In genomic region chr9:114612272-114612923, GRCh38 we compare ENCODE assay signal across 9 cellular contexts. TPM values are rescaled to one million over a fixed set of nuclear protein-coding genes. Genes with fewer than 3 reads are reported as not detected.
A peak's percentile ranks its signal among the peaks of the same experiment; 100 is the strongest.
DNase-seq lines count a peak whose midpoint lies in the region; ATAC-seq and TF ChIP-seq lines count a peak whose summit lies in the region.
"Had no signal": no experiment of that assay in that cellular context is flagged by ENCODE, and none has a peak within 500 bp of the region (broad histone marks: within the 10 kb centered on the region; RNA-seq: fewer than 3 reads in every experiment).

No MANE protein-coding gene starts in this region.

- H3K27ac Mint-ChIP-seq in T-cell, result peak overlapping the region; percentile 91 to 95

- peaks cover 3% of the 10 kb centered on the region for H3K36me3 Mint-ChIP-seq in T-cell

- H3K4me1 Mint-ChIP-seq in T-cell, result peaks cover 50 to 65% (median 58%) of the 10 kb centered on the region in 3 donors

- ATAC-seq in T-cell (replicated peaks in 1 of 4), result no peak
- ATAC-seq in gastroesophageal sphincter, result no peak
- no peak for ATAC-seq in gastrocnemius medialis
- ATAC-seq in HG03520 (IDR thresholded peaks at IDR 0.05; ENCODE audit: unreplicated experiment), result no peak
- no peak for ATAC-seq in HG02884 (IDR thresholded peaks at IDR 0.05; ENCODE audit: unreplicated experiment)
- no peak for ATAC-seq in GM21526 (IDR thresholded peaks at IDR 0.05; ENCODE audit: low FRiP score, unreplicated experiment)
- ATAC-seq in HG02610 (IDR thresholded peaks at IDR 0.05; ENCODE audit: unreplicated experiment), result no peak

- no peaks in the 10 kb centered on the region for H3K9me3 Mint-ChIP-seq in T-cell

- no peak for DNase-seq in T-cell
- DNase-seq in gastrocnemius medialis, result no peak

- 60 to 70% methylated on average over 2 to 3 of the region's 4 CpGs for WGBS in gastroesophageal sphincter (ENCODE audit: low coverage in 1 of 2), 2 donors

- peaks cover 3 to 42% (median 14%) of the 10 kb centered on the region in 3 donors for H3K4me1 ChIP-seq in gastroesophageal sphincter
- peaks cover 7 to 9% of the 10 kb centered on the region in 2 donors for H3K4me1 ChIP-seq in gastrocnemius medialis

- no peaks in the 10 kb centered on the region for H3K27me3 Mint-ChIP-seq in T-cell

- CTCF ChIA-PET in T-cell (lab: Charles Lee), result interaction anchor here (0.6 to 1.6 kb wide), 6 partner anchors 20 to 121 kb away, joined by 3 to 11 read pairs (median 4); partner anchors contain the start of gene ATP6V1G1 (in 1 of the 2)

- H3K27ac ChIP-seq in gastroesophageal sphincter (peak overlapping the region; percentile 72 to 98 (median 95)), gastrocnemius medialis (peak overlapping the region; percentile 75 to 94 (median 90))

- POLR2A ChIA-PET in T-cell (lab: Charles Lee), result interaction anchor here (0.6 to 1.4 kb wide), 4 partner anchors 20 to 380 kb away, joined by 3 to 14 read pairs (median 4); partner anchors contain the start of gene ATP6V1G1 (in 1 of the 2)

- TF ChIP-seq POLR2A in GM19099 (IDR thresholded peaks at IDR 0.05; ENCODE audit: extremely low read depth, insufficient read length, low read depth) (peak; percentile 7), gastroesophageal sphincter (IDR thresholded peaks at IDR 0.05) (no peak), gastrocnemius medialis (IDR thresholded peaks at IDR 0.05) (no peak)

- in situ Hi-C loops in gastrocnemius medialis (cut with MboI; ENCODE audit: low sequenced_read_pairs in 4 of 4), result no loop called here

- H3K9me3 ChIP-seq in gastroesophageal sphincter (no peaks in the 10 kb centered on the region), gastrocnemius medialis (no peaks in the 10 kb centered on the region)

- H3K4me3 ChIP-seq in gastroesophageal sphincter (peak overlapping the region; percentile 43 to 76), gastrocnemius medialis (peak overlapping the region; percentile 63 to 89 (median 71))

- no peak for TF ChIP-seq EP300 in gastroesophageal sphincter (IDR thresholded peaks at IDR 0.05)

- H3K36me3 ChIP-seq in gastroesophageal sphincter (peaks cover 0 to 1% of the 10 kb centered on the region in 2 donors), gastrocnemius medialis (no peaks in the 10 kb centered on the region)

- TF ChIP-seq CTCF in gastroesophageal sphincter (IDR thresholded peaks at IDR 0.05) (no peak), gastrocnemius medialis (IDR thresholded peaks at IDR 0.05 in 4 of 5, conservative IDR thresholded peaks at IDR 0.05 in 1 of 5) (no peak)

- H3K27me3 ChIP-seq in gastroesophageal sphincter (no peaks in the 10 kb centered on the region), gastrocnemius medialis (no peaks in the 10 kb centered on the region)

- H3K4me3 Mint-ChIP-seq in T-cell, result peak overlapping the region; percentile 88 to 90 (median 88)

- intact Hi-C loops in gastrocnemius medialis (cut with DNase I; ENCODE audit: low total_unique reads), result no loop called here

RNA-seq across cellular contexts. Expression of gene TMEM268, which starts 1.3 kb away (rescaled TPM):
- 10 to 100 TPM; 12.2 to 20.0 (median 18.3) TPM for total RNA-seq in T-cell
- 10 to 100 TPM in 2 of 4 donors, 1 to 10 TPM in 2; 6.2 to 16.7 (median 9.3) TPM for total RNA-seq in gastroesophageal sphincter
- total RNA-seq in gastrocnemius medialis, result 1 to 10 TPM; 4.9 to 6.0 (median 5.4) TPM

RNA-seq across cellular contexts. Expression of gene ATP6V1G1, which starts 24.8 kb away (rescaled TPM):
- total RNA-seq in T-cell (100 to 1,000 TPM in 4 of 5 donors, 10 to 100 TPM in 1; 99.2 to 109 (median 103) TPM), gastroesophageal sphincter (100 to 1,000 TPM in 3 of 4 donors, 10 to 100 TPM in 1; 91.2 to 137 (median 120) TPM), gastrocnemius medialis (100 to 1,000 TPM; 105 to 191 (median 176) TPM)

RNA-seq across cellular contexts. Expression of gene TEX53, which starts 45.2 kb away (rescaled TPM):
- not detected for total RNA-seq in T-cell
- not detected for total RNA-seq in gastroesophageal sphincter
- not detected for total RNA-seq in gastrocnemius medialis
- total RNA-seq: left cardiac atrium had no signal
